14 cellular contexts compared by ENCODE assay signal in genomic region chrY:15345471-15346155, GRCh38.
DNase-seq lines count a peak whose midpoint lies in the region; ATAC-seq and TF ChIP-seq lines count a peak whose summit lies in the region.
"Had no signal": no experiment of that assay in that cellular context is flagged by ENCODE, and none has a peak within 500 bp of the region (broad histone marks: within the 10 kb centered on the region; RNA-seq: fewer than 3 reads in every experiment).

No MANE protein-coding gene starts in this region.

- no peak overlapping the region for H3K4me3 Mint-ChIP-seq in activated naive CD4-positive, alpha-beta T cell treated with anti-CD3 and anti-CD28 coated beads, Interleukin-2, amount 10 ng/mL, durations not matched to agents 7 days and 5 days
- H3K4me3 Mint-ChIP-seq: B cell; CD8-positive, alpha-beta T cell; GM23338 had no signal

- H3K27me3 Mint-ChIP-seq in activated naive CD4-positive, alpha-beta T cell treated with anti-CD3 and anti-CD28 coated beads, Interleukin-2, amount 10 ng/mL, durations not matched to agents 7 days and 5 days = peaks cover 5% of the 10 kb centered on the region
- H3K27me3 Mint-ChIP-seq: B cell had no signal

- no peak overlapping the region for H3K27ac Mint-ChIP-seq in activated naive CD4-positive, alpha-beta T cell treated with anti-CD3 and anti-CD28 coated beads, Interleukin-2, amount 10 ng/mL, durations not matched to agents 7 days and 5 days
- H3K27ac Mint-ChIP-seq: B cell; CD8-positive, alpha-beta T cell; GM23338 had no signal

- TF ChIP-seq CTCF in epithelial cell of esophagus (IDR thresholded peaks at IDR 0.05; ENCODE audit: insufficient read depth, low read depth, low read length, missing control alignments) = no peak

- ATAC-seq in HG02642 (IDR thresholded peaks at IDR 0.05; ENCODE audit: poor library complexity, unreplicated experiment) = no peak
- ATAC-seq in HG02571 (IDR thresholded peaks at IDR 0.05; ENCODE audit: unreplicated experiment) = no peak
- ATAC-seq: CD8-positive, alpha-beta T cell; GM23338 had no signal

- CTCF ChIA-PET in activated naive CD4-positive, alpha-beta T cell treated with anti-CD3 and anti-CD28 coated beads, Interleukin-2, amount 10 ng/mL, durations not matched to agents 7 days and 5 days (lab: Charles Lee) = no interaction called here

- no peak overlapping the region for H3K4me3 ChIP-seq in epithelial cell of esophagus (ENCODE audit: low read length)
- H3K4me3 ChIP-seq: BLaER1 treated with 17β-estradiol and CSF1 and Interleukin-3, amounts not matched to agents 10 nM and 100 nM; GM23338 had no signal

- peak; percentile 32 for DNase-seq in DMS79 (lab: John Stamatoyannopoulos, UW)
- peak; percentile 7 for DNase-seq in NCI-H526 treated with DMSO at 0.1 percent for 48 hours (lab: John Stamatoyannopoulos, UW)
- peak; percentile 47 for DNase-seq in epithelial cell of esophagus (ENCODE audit: low read depth)
- no peak for DNase-seq in NCI-H1930 (lab: John Stamatoyannopoulos, UW)
- no peak for DNase-seq in activated naive CD4-positive, alpha-beta T cell treated with anti-CD3 and anti-CD28 coated beads, Interleukin-2, amount 10 ng/mL, durations not matched to agents 7 days and 5 days
- DNase-seq: Calu3; CD8-positive, alpha-beta T cell; HCEC 1CT; IMR-90 had no signal

- H3K36me3 Mint-ChIP-seq in activated naive CD4-positive, alpha-beta T cell treated with anti-CD3 and anti-CD28 coated beads, Interleukin-2, amount 10 ng/mL, durations not matched to agents 7 days and 5 days = no peaks in the 10 kb centered on the region
- H3K36me3 Mint-ChIP-seq: CD8-positive, alpha-beta T cell had no signal

- peaks cover 7% of the 10 kb centered on the region for H3K9me3 Mint-ChIP-seq in activated naive CD4-positive, alpha-beta T cell treated with anti-CD3 and anti-CD28 coated beads, Interleukin-2, amount 10 ng/mL, durations not matched to agents 7 days and 5 days

- no peaks in the 10 kb centered on the region for H3K4me1 Mint-ChIP-seq in activated naive CD4-positive, alpha-beta T cell treated with anti-CD3 and anti-CD28 coated beads, Interleukin-2, amount 10 ng/mL, durations not matched to agents 7 days and 5 days
- H3K4me1 Mint-ChIP-seq: B cell, GM23338 had no signal

Comparison
In these comparisons a context has a peak if more than half of its experiments do, and no peak if none do; other contexts are left out.
1. DNase-seq: peak in DMS79 (single experiment), NCI-H526 treated with DMSO at 0.1 percent for 48 hours (single experiment) and epithelial cell of esophagus (single experiment); none in NCI-H1930 (0 of 2) and activated naive CD4-positive, alpha-beta T cell treated with anti-CD3 and anti-CD28 coated beads, Interleukin-2, amount 10 ng/mL, durations not matched to agents 7 days and 5 days (single experiment).